ENCODE assay signal across 8 cellular contexts in genomic region chr12:132986885-132987225, GRCh38. TPM values are rescaled to one million over a fixed set of nuclear protein-coding genes. Genes with fewer than 3 reads are reported as not detected.
DNase-seq lines count a peak whose midpoint lies in the region; ATAC-seq and TF ChIP-seq lines count a peak whose summit lies in the region.

No MANE protein-coding gene starts in this region.

- H3K27ac Mint-ChIP-seq in activated CD4-positive, alpha-beta T cell treated with anti-CD3 and anti-CD28 coated beads, Interleukin-2, amount 10 ng/mL, durations not matched to agents 24 days and 14 days: peak overlapping the region; percentile 95
- peak overlapping the region; percentile 92 to 94 for H3K27ac Mint-ChIP-seq in natural killer cell treated with Interleukin-12 subunit alpha and Interleukin-12 subunit beta and Interleukin-15 and Interleukin-18, amount 100 ng/mL, for 72 hours

- no peak for ATAC-seq in natural killer cell treated with Interleukin-12 subunit alpha and Interleukin-12 subunit beta and Interleukin-15 and Interleukin-18, amount 100 ng/mL, for 72 hours

- CTCF ChIA-PET in GM10248 (lab: Yijun Ruan, JAX): interaction anchor here (1.4 to 2.3 kb wide), 4 partner anchors 9 to 195 kb away, joined by 3 to 11 read pairs (median 4); partner anchors contain the start of gene ZNF268

- H3K36me3 Mint-ChIP-seq in activated CD4-positive, alpha-beta T cell treated with anti-CD3 and anti-CD28 coated beads, Interleukin-2, amount 10 ng/mL, durations not matched to agents 24 days and 14 days (ENCODE audit: low read depth): peaks cover 63% of the 10 kb centered on the region
- peaks cover 46% of the 10 kb centered on the region for H3K36me3 Mint-ChIP-seq in natural killer cell treated with Interleukin-12 subunit alpha and Interleukin-12 subunit beta and Interleukin-15 and Interleukin-18, amount 100 ng/mL, for 72 hours

- peak overlapping the region; percentile 86 for H3K4me3 Mint-ChIP-seq in activated CD4-positive, alpha-beta T cell treated with anti-CD3 and anti-CD28 coated beads, Interleukin-2, amount 10 ng/mL, durations not matched to agents 24 days and 14 days
- H3K4me3 Mint-ChIP-seq in natural killer cell treated with Interleukin-12 subunit alpha and Interleukin-12 subunit beta and Interleukin-15 and Interleukin-18, amount 100 ng/mL, for 72 hours: peak overlapping the region; percentile 83

- peaks cover 33% of the 10 kb centered on the region for H3K9me3 Mint-ChIP-seq in activated CD4-positive, alpha-beta T cell treated with anti-CD3 and anti-CD28 coated beads, Interleukin-2, amount 10 ng/mL, durations not matched to agents 24 days and 14 days
- H3K9me3 Mint-ChIP-seq in natural killer cell treated with Interleukin-12 subunit alpha and Interleukin-12 subunit beta and Interleukin-15 and Interleukin-18, amount 100 ng/mL, for 72 hours: peaks cover 4% of the 10 kb centered on the region

- POLR2A ChIA-PET in GM10248 (lab: Yijun Ruan, JAX): interaction anchor here (0.6 to 1.2 kb wide), 2 partner anchors 93 to 214 kb away, joined by 3 to 4 read pairs; no protein-coding TSS in a partner anchor

- H3K27me3 Mint-ChIP-seq in activated CD4-positive, alpha-beta T cell treated with anti-CD3 and anti-CD28 coated beads, Interleukin-2, amount 10 ng/mL, durations not matched to agents 24 days and 14 days: no peaks in the 10 kb centered on the region
- H3K27me3 Mint-ChIP-seq in natural killer cell treated with Interleukin-12 subunit alpha and Interleukin-12 subunit beta and Interleukin-15 and Interleukin-18, amount 100 ng/mL, for 72 hours: peaks cover 3 to 7% of the 10 kb centered on the region in 2 donors

- TF ChIP-seq CTCF in GM10248 (IDR thresholded peaks at IDR 0.05; ENCODE audit: control extremely low read depth, extremely low read depth, low read depth, missing control alignments): no peak

- no peak for DNase-seq in activated CD4-positive, alpha-beta T cell treated with anti-CD3 and anti-CD28 coated beads, Interleukin-2, amount 10 ng/mL, durations not matched to agents 24 days and 14 days
- DNase-seq in activated CD4-positive, alpha-beta T cell treated with anti-CD3 and anti-CD28 coated beads for 1 hour: no peak
- DNase-seq in NCI-H2227 (lab: John Stamatoyannopoulos, UW; ENCODE audit: unreplicated experiment): peak; percentile 36
- DNase-seq in dermis blood vessel endothelial cell: peak; percentile 38
- no peak for DNase-seq in natural killer cell treated with Interleukin-12 subunit alpha and Interleukin-12 subunit beta and Interleukin-15 and Interleukin-18, amount 100 ng/mL, for 72 hours (ENCODE audit: low spot score)
- DNase-seq in NCI-H2107 (lab: John Stamatoyannopoulos, UW): no peak
- DNase-seq in GM10248 (ENCODE audit: extremely low spot score): no peak
- DNase-seq in NCI-H1417 treated with DMSO at 0.1 percent for 48 hours (lab: John Stamatoyannopoulos, UW): no peak

- intact Hi-C loops in activated CD4-positive, alpha-beta T cell treated with anti-CD3 and anti-CD28 coated beads, Interleukin-2, amount 10 ng/mL, durations not matched to agents 24 days and 14 days (cut with micrococcal nuclease): loop anchor here (1.0 kb wide), 7 partner anchors 31 to 194 kb away; partner anchors contain the start of genes CHFR, ZNF10, ZNF140 and ZNF268

- peaks cover 21% of the 10 kb centered on the region for H3K4me1 Mint-ChIP-seq in activated CD4-positive, alpha-beta T cell treated with anti-CD3 and anti-CD28 coated beads, Interleukin-2, amount 10 ng/mL, durations not matched to agents 24 days and 14 days
- peaks cover 28 to 31% of the 10 kb centered on the region in 2 donors for H3K4me1 Mint-ChIP-seq in natural killer cell treated with Interleukin-12 subunit alpha and Interleukin-12 subunit beta and Interleukin-15 and Interleukin-18, amount 100 ng/mL, for 72 hours (ENCODE audit: low read depth in 2 of 2)

RNA-seq across cellular contexts. Expression of gene ZNF26, which starts 0.7 kb away (rescaled TPM):
- 18.3 and 20.1 TPM in 2 replicates for total RNA-seq in activated CD4-positive, alpha-beta T cell treated with anti-CD3 and anti-CD28 coated beads, Interleukin-2, amount 10 ng/mL, durations not matched to agents 24 days and 14 days
- 10.1 and 19.2 TPM in 2 replicates for total RNA-seq in dermis blood vessel endothelial cell
- total RNA-seq in natural killer cell treated with Interleukin-12 subunit alpha and Interleukin-12 subunit beta and Interleukin-15 and Interleukin-18, amount 100 ng/mL, for 72 hours: 10 to 100 TPM; 24.1 to 27.3 TPM

RNA-seq across cellular contexts. Expression of gene ZNF605, which starts 30.7 kb away (rescaled TPM):
- 6.6 and 7.6 TPM in 2 replicates for total RNA-seq in activated CD4-positive, alpha-beta T cell treated with anti-CD3 and anti-CD28 coated beads, Interleukin-2, amount 10 ng/mL, durations not matched to agents 24 days and 14 days
- total RNA-seq in dermis blood vessel endothelial cell: 6.5 and 8.2 TPM in 2 replicates
- 1 to 10 TPM; 6.7 to 7.5 TPM for total RNA-seq in natural killer cell treated with Interleukin-12 subunit alpha and Interleukin-12 subunit beta and Interleukin-15 and Interleukin-18, amount 100 ng/mL, for 72 hours

RNA-seq across cellular contexts. Expression of gene ZNF84, which starts 50.5 kb away (rescaled TPM):
- 20.1 and 23.1 TPM in 2 replicates for total RNA-seq in activated CD4-positive, alpha-beta T cell treated with anti-CD3 and anti-CD28 coated beads, Interleukin-2, amount 10 ng/mL, durations not matched to agents 24 days and 14 days
- total RNA-seq in dermis blood vessel endothelial cell: 20.5 and 31.0 TPM in 2 replicates
- 10 to 100 TPM; 16.8 to 17.6 TPM for total RNA-seq in natural killer cell treated with Interleukin-12 subunit alpha and Interleukin-12 subunit beta and Interleukin-15 and Interleukin-18, amount 100 ng/mL, for 72 hours

Comparison
In these comparisons a context has a peak if more than half of its experiments do, and no peak if none do; other contexts are left out.
1. DNase-seq: peak in NCI-H2227 (single experiment) and dermis blood vessel endothelial cell (single experiment); none in activated CD4-positive, alpha-beta T cell treated with anti-CD3 and anti-CD28 coated beads, Interleukin-2, amount 10 ng/mL, durations not matched to agents 24 days and 14 days (single experiment), activated CD4-positive, alpha-beta T cell treated with anti-CD3 and anti-CD28 coated beads for 1 hour (single experiment), natural killer cell treated with Interleukin-12 subunit alpha and Interleukin-12 subunit beta and Interleukin-15 and Interleukin-18, amount 100 ng/mL, for 72 hours (single experiment), NCI-H2107 (single experiment), GM10248 (single experiment) and NCI-H1417 treated with DMSO at 0.1 percent for 48 hours (single experiment).